ENCODE assay signal across 19 cellular contexts in the genomic region with DNA sequence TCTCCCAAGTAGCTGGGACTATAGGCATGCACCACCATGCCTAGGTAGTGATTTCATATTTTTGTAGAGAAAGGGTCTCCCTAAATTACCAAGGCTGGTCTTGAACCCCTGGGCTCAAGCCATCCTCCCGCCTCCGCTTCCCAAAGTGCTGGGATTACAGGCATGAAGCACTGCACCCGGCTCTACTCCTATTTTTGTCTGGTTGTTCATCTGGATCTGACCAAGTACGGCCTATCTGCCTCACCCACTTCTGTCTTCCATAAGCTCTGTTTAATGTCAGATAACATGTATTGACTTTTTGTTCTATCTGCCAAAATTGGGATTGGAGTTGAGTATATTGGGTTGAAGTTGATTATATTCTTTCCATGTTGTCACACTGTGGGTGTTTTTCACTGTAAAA.
DNase-seq lines count a peak whose midpoint lies in the region; ATAC-seq and TF ChIP-seq lines count a peak whose summit lies in the region.
"Had no signal": no experiment of that assay in that cellular context is flagged by ENCODE, and none has a peak within 500 bp of the region (broad histone marks: within the 10 kb centered on the region; RNA-seq: fewer than 3 reads in every experiment).

No MANE protein-coding gene starts in this region.

- intact Hi-C loops in heart left ventricle (cut with DNase I), result no loop called here
- intact Hi-C loops in left ventricle myocardium inferior (cut with micrococcal nuclease), result no loop called here
- intact Hi-C loops in esophagus muscularis mucosa (cut with DNase I), result no loop called here

- DNase-seq in heart left ventricle, result peak in 1 of 5 donors; percentile 12
- no peak for DNase-seq in left ventricle myocardium inferior
- peak; percentile 39 for DNase-seq in esophagus muscularis mucosa (ENCODE audit: extremely low spot score)
- no peak for DNase-seq in nephron progenitor cell
- no peak for DNase-seq in NOMO-1 treated with dmso at 0.1 percent for 144 hours (lab: John Stamatoyannopoulos, UW; ENCODE audit: unreplicated experiment)
- DNase-seq in NCI-H146 treated with DMSO at 0.1 percent for 48 hours (lab: John Stamatoyannopoulos, UW; ENCODE audit: unreplicated experiment), result no peak
- DNase-seq: BE2C; CD4-positive, alpha-beta T cell; CD8-positive, alpha-beta memory T cell; DMS 273 treated with DMSO at 0.1 percent for 48 hours; DMS79; EL; GDM1; GM23248; H7; HCEC 1CT had no signal

- H3K4me1 ChIP-seq in heart left ventricle (peaks cover 0 to 27% (median 2%) of the 10 kb centered on the region in 12 donors), left ventricle myocardium inferior (peaks cover 22% of the 10 kb centered on the region), esophagus muscularis mucosa (no peaks in the 10 kb centered on the region)
- H3K4me1 ChIP-seq: BE2C; BLaER1 treated with 17β-estradiol and CSF1 and Interleukin-3, amounts not matched to agents 10 nM and 100 nM had no signal

- H3K36me3 ChIP-seq in heart left ventricle (no peaks in the 10 kb centered on the region), left ventricle myocardium inferior (no peaks in the 10 kb centered on the region), esophagus muscularis mucosa (peaks cover 0 to 3% (median 0%) of the 10 kb centered on the region in 4 donors)
- H3K36me3 ChIP-seq: BE2C had no signal

- H3K27me3 Mint-ChIP-seq in nephron progenitor cell (ENCODE audit: low read depth, poor library complexity), result peaks cover 8% of the 10 kb centered on the region
- H3K27me3 Mint-ChIP-seq: CD4-positive, alpha-beta T cell had no signal

- H3K4me3 ChIP-seq in heart left ventricle, result no peak overlapping the region
- no peak overlapping the region for H3K4me3 ChIP-seq in left ventricle myocardium inferior
- H3K4me3 ChIP-seq in esophagus muscularis mucosa, result no peak overlapping the region
- H3K4me3 ChIP-seq: BLaER1 treated with 17β-estradiol and CSF1 and Interleukin-3, amounts not matched to agents 10 nM and 100 nM; GM12878; GM23248 had no signal

- no peak overlapping the region for H3K27ac ChIP-seq in heart left ventricle
- no peak overlapping the region for H3K27ac ChIP-seq in left ventricle myocardium inferior (replicated peaks)
- no peak overlapping the region for H3K27ac ChIP-seq in esophagus muscularis mucosa (replicated peaks in 1 of 4)
- H3K27ac ChIP-seq: BLaER1 treated with 17β-estradiol and CSF1 and Interleukin-3, amounts not matched to agents 10 nM and 100 nM; GM23248 had no signal

- peaks cover 39% of the 10 kb centered on the region for H3K4me1 Mint-ChIP-seq in nephron progenitor cell
- H3K4me1 Mint-ChIP-seq: CD8-positive, alpha-beta memory T cell had no signal

- H3K9me3 Mint-ChIP-seq in nephron progenitor cell, result peaks cover 9% of the 10 kb centered on the region
- H3K9me3 Mint-ChIP-seq: CD8-positive, alpha-beta memory T cell had no signal

- H3K27me3 ChIP-seq in heart left ventricle, result no peaks in the 10 kb centered on the region
- no peaks in the 10 kb centered on the region for H3K27me3 ChIP-seq in left ventricle myocardium inferior (ENCODE audit: low read depth)
- H3K27me3 ChIP-seq in esophagus muscularis mucosa, result no peaks in the 10 kb centered on the region
- H3K27me3 ChIP-seq: BE2C; BLaER1 treated with 17β-estradiol and CSF1 and Interleukin-3, amounts not matched to agents 10 nM and 100 nM had no signal

- peaks cover 78% of the 10 kb centered on the region for H3K36me3 Mint-ChIP-seq in nephron progenitor cell (ENCODE audit: low read depth)
- H3K36me3 Mint-ChIP-seq: CD8-positive, alpha-beta memory T cell had no signal

- ATAC-seq in heart left ventricle, result peak in 3 of 4 donors; percentile 55 to 76 (median 63)
- ATAC-seq: GM12878 had no signal

- no peak overlapping the region for H3K4me3 Mint-ChIP-seq in nephron progenitor cell
- H3K4me3 Mint-ChIP-seq: CD14-positive monocyte; CD4-positive, alpha-beta T cell; CD8-positive, alpha-beta memory T cell had no signal

- H3K9me3 ChIP-seq in heart left ventricle, result no peaks in the 10 kb centered on the region
- no peaks in the 10 kb centered on the region for H3K9me3 ChIP-seq in left ventricle myocardium inferior (replicated peaks)
- no peaks in the 10 kb centered on the region for H3K9me3 ChIP-seq in esophagus muscularis mucosa
- H3K9me3 ChIP-seq: BE2C had no signal

- 59 to 68% (median 61%) methylated on average over 4 of the region's 4 CpGs for WGBS in heart left ventricle, 4 donors
- 99% methylated on average over 4 of the region's 4 CpGs for WGBS in esophagus muscularis mucosa

- TF ChIP-seq CTCF in heart left ventricle (IDR thresholded peaks at IDR 0.05) (no peak), left ventricle myocardium inferior (IDR thresholded peaks at IDR 0.05; ENCODE audit: borderline replicate concordance) (no peak), esophagus muscularis mucosa (IDR thresholded peaks at IDR 0.05) (no peak), nephron progenitor cell (IDR thresholded peaks at IDR 0.05) (no peak)

- no peak for TF ChIP-seq POLR2A in heart left ventricle (IDR thresholded peaks at IDR 0.05)
- no peak for TF ChIP-seq POLR2A in esophagus muscularis mucosa (IDR thresholded peaks at IDR 0.05; ENCODE audit: low read depth)

- H3K27ac Mint-ChIP-seq in nephron progenitor cell, result peak overlapping the region; percentile 27
- H3K27ac Mint-ChIP-seq: CD14-positive monocyte; CD4-positive, alpha-beta T cell; CD8-positive, alpha-beta memory T cell had no signal

- TF ChIP-seq EP300 in esophagus muscularis mucosa (IDR thresholded peaks at IDR 0.05), result no peak
